In the genomic region with DNA sequence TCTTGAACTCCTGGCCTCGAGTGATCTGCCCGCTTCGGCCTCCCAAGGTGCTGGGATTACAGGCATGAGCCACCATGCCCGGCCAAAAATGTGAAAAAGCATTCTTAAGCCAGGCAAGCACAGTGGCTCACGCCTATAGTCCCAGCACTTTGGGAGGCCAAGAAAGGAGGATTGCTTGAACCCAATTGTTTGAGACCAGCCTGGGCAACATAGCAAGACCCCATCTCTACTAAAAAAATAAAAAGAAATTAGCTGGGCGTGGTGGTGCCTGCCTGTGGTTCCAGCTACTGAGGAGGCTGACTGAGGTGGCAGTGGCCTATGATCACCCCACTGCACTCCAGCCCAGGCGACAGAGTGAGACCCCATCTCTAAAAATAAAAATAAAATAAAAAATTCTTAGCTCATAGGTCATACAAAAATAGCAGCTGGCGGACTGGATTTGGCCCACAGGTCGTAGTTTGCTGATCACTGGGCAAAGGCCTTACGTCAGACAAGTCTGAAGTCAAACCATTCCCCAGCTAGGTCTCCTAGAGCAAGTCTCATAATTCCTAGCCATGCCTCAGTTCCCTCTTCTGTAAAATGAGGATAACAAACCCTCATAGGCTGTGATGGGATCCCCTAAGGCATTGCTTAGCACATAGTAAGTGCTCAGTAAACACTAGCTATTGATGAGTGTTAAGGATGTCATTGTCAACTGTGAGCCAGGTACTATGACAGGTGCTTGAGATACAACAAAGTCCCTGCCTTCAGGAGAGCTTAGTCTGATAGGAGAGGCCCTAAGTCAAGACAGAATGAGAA, we compare ENCODE assay signal across 17 cellular contexts. TPM values are rescaled to one million over a fixed set of nuclear protein-coding genes. Genes with fewer than 3 reads are reported as not detected.
DNase-seq lines count a peak whose midpoint lies in the region; ATAC-seq and TF ChIP-seq lines count a peak whose summit lies in the region.
"Had no signal": no experiment of that assay in that cellular context is flagged by ENCODE, and none has a peak within 500 bp of the region (broad histone marks: within the 10 kb centered on the region; RNA-seq: fewer than 3 reads in every experiment).

No MANE protein-coding gene starts in this region.

- no peaks in the 10 kb centered on the region for H3K27me3 ChIP-seq in BLaER1 treated with 17β-estradiol and CSF1 and Interleukin-3, amounts not matched to agents 10 nM and 100 nM
- H3K27me3 ChIP-seq in liver (ENCODE audit: control insufficient read depth in 4 of 4, insufficient read depth in 4 of 4, low read length in 3 of 4) = no peaks in the 10 kb centered on the region
- no peaks in the 10 kb centered on the region for H3K27me3 ChIP-seq in spleen (replicated peaks in 1 of 7)
- H3K27me3 ChIP-seq in Caco-2 (replicated peaks; ENCODE audit: control insufficient read depth, insufficient read depth, low read length) = no peaks in the 10 kb centered on the region
- H3K27me3 ChIP-seq: BE2C had no signal

- no peak for TF ChIP-seq RAD21 in liver (IDR thresholded peaks at IDR 0.05)

- H3K27ac Mint-ChIP-seq in WTC11 = no peak overlapping the region
- no peak overlapping the region for H3K27ac Mint-ChIP-seq in Caco-2 (ENCODE audit: unreplicated experiment)
- H3K27ac Mint-ChIP-seq: CD8-positive, alpha-beta T cell had no signal

- CTCF ChIA-PET in WTC11 (lab: Charles Lee) = interaction anchor here (0.6 to 1.5 kb wide), 4 partner anchors 26 to 942 kb away, joined by 3 to 5 read pairs (median 4); no protein-coding TSS in a partner anchor
- CTCF ChIA-PET in Caco-2 (lab: Charles Lee) = no interaction called here

- DNase-seq in WTC11 (ENCODE audit: low spot score) = no peak
- DNase-seq in spleen = no peak
- no peak for DNase-seq in DMS 273 (lab: John Stamatoyannopoulos, UW; ENCODE audit: unreplicated experiment)
- no peak for DNase-seq in NCI-H510A (lab: John Stamatoyannopoulos, UW)
- DNase-seq in Caco-2 = no peak
- DNase-seq in NCI-H1694 (lab: John Stamatoyannopoulos, UW) = no peak
- DNase-seq: BE2C; CD8-positive, alpha-beta T cell; DMS79; NCI-H1417; NCI-H187 treated with DMSO at 0.1 percent for 48 hours; NCI-H2227 treated with DMSO at 0.1 percent for 48 hours; NCI-H526; PC-3 had no signal

- H3K9me3 Mint-ChIP-seq in WTC11 (no peaks in the 10 kb centered on the region), Caco-2 (ENCODE audit: unreplicated experiment) (no peaks in the 10 kb centered on the region)
- H3K9me3 Mint-ChIP-seq: CD8-positive, alpha-beta T cell had no signal

- peak overlapping the region in 4 of 11 experiments; percentile 22 to 35 (median 29); a peak in 4 of 22 replicates for H3K9ac ChIP-seq in BLaER1 treated with 17β-estradiol and CSF1 and Interleukin-3, amounts not matched to agents 10 nM and 100 nM
- H3K9ac ChIP-seq in liver (ENCODE audit: low read depth in 1 of 2, low read length in 2 of 2) = no peak overlapping the region
- H3K9ac ChIP-seq: KMS-11 had no signal

- no TSS peak for BruUV-seq in Caco-2 (replicated peaks; lab: Mats Ljungman, UMichigan)

- peaks cover 0 to 98% (median 92%) of the 10 kb centered on the region in 11 experiments; a peak in 20 of 22 replicates for H3K36me3 ChIP-seq in BLaER1 treated with 17β-estradiol and CSF1 and Interleukin-3, amounts not matched to agents 10 nM and 100 nM
- H3K36me3 ChIP-seq in liver (ENCODE audit: control insufficient read depth in 4 of 4, insufficient read depth in 3 of 4, low read depth in 1 of 4, low read length in 3 of 4) (peaks cover 0 to 5% (median under 1%) of the 10 kb centered on the region in 4 donors), spleen (peaks cover 0 to 36% (median 0%) of the 10 kb centered on the region in 6 donors), Caco-2 (ENCODE audit: control insufficient read depth, insufficient read depth, low read length) (no peaks in the 10 kb centered on the region; the same call in 1 of the 2 replicates)
- H3K36me3 ChIP-seq: BE2C had no signal

- peak overlapping the region in 9 of 11 experiments; percentile 1 to 62 (median 56); a peak in 16 of 22 replicates for H3K27ac ChIP-seq in BLaER1 treated with 17β-estradiol and CSF1 and Interleukin-3, amounts not matched to agents 10 nM and 100 nM
- H3K27ac ChIP-seq in liver (ENCODE audit: low read depth in 1 of 2, low read length in 2 of 2) (peak overlapping the region; percentile 64 to 79), spleen (peak overlapping the region in 5 of 8 donors; percentile 3 to 72 (median 70))
- H3K27ac ChIP-seq: KMS-11 had no signal

- TF ChIP-seq POLR2A in spleen (IDR thresholded peaks at IDR 0.05) = no peak

- H3K4me3 ChIP-seq in BLaER1 treated with 17β-estradiol and CSF1 and Interleukin-3, amounts not matched to agents 10 nM and 100 nM = no peak overlapping the region
- H3K4me3 ChIP-seq in liver (ENCODE audit: low read depth in 1 of 3, low read length in 3 of 3) (no peak overlapping the region), spleen (no peak overlapping the region), Caco-2 (ENCODE audit: low read depth, low read length) (no peak overlapping the region)

- POLR2A ChIA-PET in WTC11 (lab: Charles Lee) (interaction anchor here (0.5 kb wide), 1 partner anchor 32 kb away, joined by 3 read pairs; no protein-coding TSS in a partner anchor), Caco-2 (lab: Charles Lee) (interaction anchor here (0.7 kb wide), 1 partner anchor 188 kb away, joined by 3 read pairs; no protein-coding TSS in a partner anchor)

- H3K4me2 ChIP-seq in BLaER1 treated with 17β-estradiol and CSF1 and Interleukin-3, amounts not matched to agents 10 nM and 100 nM = peak overlapping the region; percentile 17 to 64 (median 52); a peak in 18 of 22 replicates
- H3K4me2 ChIP-seq: KMS-11 had no signal

- intact Hi-C loops in spleen (cut with DNase I; ENCODE audit: low total_unique reads) (no loop called here), Caco-2 (cut with micrococcal nuclease; ENCODE audit: unreplicated experiment) (no loop called here)

- H3K9me3 ChIP-seq in BLaER1 treated with 17β-estradiol and CSF1 and Interleukin-3, amounts not matched to agents 10 nM and 100 nM (replicated peaks in 1 of 11) = no peaks in the 10 kb centered on the region
- H3K9me3 ChIP-seq in liver (ENCODE audit: control insufficient read depth in 4 of 4, low read length in 3 of 4) (no peaks in the 10 kb centered on the region), spleen (no peaks in the 10 kb centered on the region), Caco-2 (no peaks in the 10 kb centered on the region)
- H3K9me3 ChIP-seq: BE2C had no signal

- H3K4me3 Mint-ChIP-seq in WTC11 (no peak overlapping the region), Caco-2 (ENCODE audit: unreplicated experiment) (no peak overlapping the region)
- H3K4me3 Mint-ChIP-seq: CD8-positive, alpha-beta T cell had no signal

- peaks cover 27 to 87% (median 67%) of the 10 kb centered on the region in 10 experiments for H3K4me1 ChIP-seq in BLaER1 treated with 17β-estradiol and CSF1 and Interleukin-3, amounts not matched to agents 10 nM and 100 nM
- H3K4me1 ChIP-seq in liver (ENCODE audit: control insufficient read depth in 4 of 4, insufficient read depth in 4 of 4, low read length in 3 of 4) (peaks cover 0 to 6% (median 3%) of the 10 kb centered on the region in 4 donors), spleen (peaks cover 0 to 80% (median 47%) of the 10 kb centered on the region in 6 donors), Caco-2 (peaks cover 20% of the 10 kb centered on the region)
- H3K4me1 ChIP-seq: BE2C had no signal

- peaks cover 0 to 97% (median 85%) of the 10 kb centered on the region in 11 experiments; a peak in 18 of 22 replicates for H4K20me1 ChIP-seq in BLaER1 treated with 17β-estradiol and CSF1 and Interleukin-3, amounts not matched to agents 10 nM and 100 nM

- 88% methylated on average over 10 of the region's 10 CpGs for WGBS in liver
- 88 to 97% (median 92%) methylated on average over 6 to 10 of the region's 10 CpGs for WGBS in spleen, 5 donors

- ATAC-seq in WTC11 = no peak
- ATAC-seq: CD8-positive, alpha-beta T cell had no signal

- H3K36me3 Mint-ChIP-seq in WTC11 (no peaks in the 10 kb centered on the region), Caco-2 (ENCODE audit: insufficient read depth, unreplicated experiment) (peaks cover 5% of the 10 kb centered on the region)
- H3K36me3 Mint-ChIP-seq: CD8-positive, alpha-beta T cell had no signal

- H3K4me1 Mint-ChIP-seq in WTC11 (peaks cover 18% of the 10 kb centered on the region), Caco-2 (ENCODE audit: low read depth, unreplicated experiment) (peaks cover 20% of the 10 kb centered on the region)

- H3K27me3 Mint-ChIP-seq in WTC11 (ENCODE audit: low read depth) = no peaks in the 10 kb centered on the region
- no peaks in the 10 kb centered on the region for H3K27me3 Mint-ChIP-seq in Caco-2 (ENCODE audit: insufficient read depth, unreplicated experiment)

- TF ChIP-seq CTCF in WTC11 (IDR thresholded peaks at IDR 0.05) (no peak), liver (IDR thresholded peaks at IDR 0.05; ENCODE audit: low read depth, low read length, missing input control) (no peak), spleen (IDR thresholded peaks at IDR 0.05 in 8 of 11, conservative IDR thresholded peaks at IDR 0.05 in 3 of 11) (no peak), Caco-2 (IDR thresholded peaks at IDR 0.05; ENCODE audit: insufficient read depth in 1 of 2, low read depth in 1 of 2, low read length in 1 of 2, severe bottlenecking in 1 of 2, unreplicated experiment in 1 of 2) (no peak)

TF ChIP-seq in WTC11, 78 proteins besides CTCF, POLR2A, EP300 and RAD21:
- TF ChIP-seq MXD4 (CRISPR knock-in tag; IDR thresholded peaks at IDR 0.05; ENCODE audit: borderline replicate concordance) = no peak
- peak; percentile 40; the same call in 1 of the 2 replicates for TF ChIP-seq ZNF121 (CRISPR knock-in tag; IDR thresholded peaks at IDR 0.05)
- no peak for TF ChIP-seq PRRX2 (CRISPR knock-in tag; IDR thresholded peaks at IDR 0.05)

TF ChIP-seq in liver, 16 proteins besides CTCF, POLR2A, EP300 and RAD21:
- TF ChIP-seq JUND (IDR thresholded peaks at IDR 0.05) (no peak), HNF4A (conservative IDR thresholded peaks at IDR 0.05) (peak; percentile 48 to 69), TAF1 (conservative IDR thresholded peaks at IDR 0.05) (no peak)
TF ChIP-seq in liver: peak in this region for 1.

RNA-seq across cellular contexts. Expression of a gene that starts 36.0 kb away (rescaled TPM):
- 32.0 to 35.9 TPM (median 32.5 TPM) in 3 replicates for total RNA-seq in WTC11 (2021)
- 10 to 100 TPM; 68.5 to 97.5 TPM for total RNA-seq in liver
- 10 to 100 TPM; 16.5 to 33.0 TPM for polyA plus RNA-seq in liver
- total RNA-seq in spleen = 100 to 1,000 TPM; 202 to 467 (median 368) TPM
- polyA plus RNA-seq in spleen = 10 to 100 TPM in 2 of 3 donors, 1 to 10 TPM in 1; 7.6 to 21.5 (median 20.7) TPM
- 22.6 and 23.3 TPM in 2 replicates for total RNA-seq in Caco-2 (2022)
